ENCODE assay signal across 1 cellular context in genomic region chr19:57362997-57363705, GRCh38.
TF ChIP-seq lines count a peak whose summit lies in the region.

Gene TRAPPC2B (plus strand): TSS chr19:57363551. CDS start chr19:57364834, 1,283 bp downstream.
Gene ZNF547 (plus strand): TSS chr19:57363551. CDS start chr19:57368556, 5,005 bp downstream.

TF ChIP-seq in H1, 55 proteins besides CTCF, POLR2A, EP300 and RAD21 (continued from another document):
- TF ChIP-seq KDM5A (IDR thresholded peaks at IDR 0.05; ENCODE audit: low read length): no peak
- no peak for TF ChIP-seq RNF2 (IDR thresholded peaks at IDR 0.05; ENCODE audit: borderline replicate concordance, low read depth, low read length, missing control alignments, poor library complexity, severe bottlenecking)
- TF ChIP-seq TAF1 (IDR thresholded peaks at IDR 0.05; ENCODE audit: low read depth, low read length): peak; percentile 94
- TF ChIP-seq YY1 (IDR thresholded peaks at IDR 0.05; ENCODE audit: low read depth, low read length): peak; percentile 83; the same call in 1 of the 2 replicates
- TF ChIP-seq BRCA1 (IDR thresholded peaks at IDR 0.05; ENCODE audit: low read depth, low read length): peak; percentile 58; the same call in 1 of the 2 replicates
- TF ChIP-seq SAP30 (IDR thresholded peaks at IDR 0.05; ENCODE audit: insufficient read depth, insufficient replicate concordance, low read length): peak; percentile 74
- TF ChIP-seq POU5F1 (IDR thresholded peaks at IDR 0.05; ENCODE audit: low read depth, low read length): no peak
- TF ChIP-seq CBX5 (IDR thresholded peaks at IDR 0.05; ENCODE audit: low read depth, low read length): no peak
- TF ChIP-seq MAFK (IDR thresholded peaks at IDR 0.05; ENCODE audit: low read depth, low read length): no peak
- TF ChIP-seq SIRT6 (IDR thresholded peaks at IDR 0.05; ENCODE audit: low read length): no peak
- TF ChIP-seq RBBP5 (IDR thresholded peaks at IDR 0.05; ENCODE audit: borderline replicate concordance, low read depth, low read length): 0 out of 2 replicates have a peak, but pooled peaks have one; percentile 29
- peak; percentile 90 for TF ChIP-seq POLR2AphosphoS5 (IDR thresholded peaks at IDR 0.05; ENCODE audit: low read depth, low read length)
- TF ChIP-seq HDAC6 (IDR thresholded peaks at IDR 0.05; ENCODE audit: low read depth, low read length): no peak
- peak; percentile 92 for TF ChIP-seq GABPA (IDR thresholded peaks at IDR 0.05; ENCODE audit: borderline replicate concordance, insufficient read depth, low read length)
- peak; percentile 91 for TF ChIP-seq TBP (IDR thresholded peaks at IDR 0.05; ENCODE audit: low read depth, low read length)
- peak; percentile 88 to 98 for TF ChIP-seq SIN3A (conservative IDR thresholded peaks at IDR 0.05 in 1 of 2, IDR thresholded peaks at IDR 0.05 in 1 of 2; ENCODE audit: low read depth in 1 of 2, low read length in 2 of 2)
- TF ChIP-seq MAX (IDR thresholded peaks at IDR 0.05): peak; percentile 73
- no peak for TF ChIP-seq SP4 (IDR thresholded peaks at IDR 0.05; ENCODE audit: low read length)
- no peak for TF ChIP-seq TCF12 (IDR thresholded peaks at IDR 0.05; ENCODE audit: low read depth, low read length)
- 0 out of 2 replicates have a peak, but pooled peaks have one; percentile 15 for TF ChIP-seq ATF3 (IDR thresholded peaks at IDR 0.05; ENCODE audit: insufficient read depth, low read depth, low read length)
- no peak for TF ChIP-seq ZNF274 (IDR thresholded peaks at IDR 0.05; ENCODE audit: borderline replicate concordance, extremely low read depth, low read length)
- no peak for TF ChIP-seq USF2 (IDR thresholded peaks at IDR 0.05; ENCODE audit: low read length)
- TF ChIP-seq CREB1 (IDR thresholded peaks at IDR 0.05): peak; percentile 99
- TF ChIP-seq CTBP2 (IDR thresholded peaks at IDR 0.05; ENCODE audit: borderline replicate concordance, insufficient read depth, insufficient read length, low read length): peak; percentile 75
- no peak for TF ChIP-seq RFX5 (IDR thresholded peaks at IDR 0.05; ENCODE audit: borderline replicate concordance, low read depth, low read length)
- TF ChIP-seq BACH1 (IDR thresholded peaks at IDR 0.05; ENCODE audit: low read length): no peak
- peak; percentile 47 for TF ChIP-seq SIX5 (IDR thresholded peaks at IDR 0.05; ENCODE audit: low read depth, low read length)
- peak; percentile 59 for TF ChIP-seq PHF8 (conservative IDR thresholded peaks at IDR 0.05; ENCODE audit: low read depth, low read length)
- TF ChIP-seq CEBPB (IDR thresholded peaks at IDR 0.05; ENCODE audit: low read depth, low read length): peak; percentile 70
- no peak for TF ChIP-seq E2F6 (IDR thresholded peaks at IDR 0.05)
- TF ChIP-seq ASH2L (IDR thresholded peaks at IDR 0.05; ENCODE audit: low read length): peak; percentile 33
- TF ChIP-seq CHD7 (IDR thresholded peaks at IDR 0.05; ENCODE audit: insufficient replicate concordance, low read length): no peak
- peak; percentile 70; the same call in 1 of the 2 replicates for TF ChIP-seq JUN (IDR thresholded peaks at IDR 0.05; ENCODE audit: low read depth, low read length)
- TF ChIP-seq KDM4A (IDR thresholded peaks at IDR 0.05; ENCODE audit: low read depth, low read length, severe bottlenecking): peak; percentile 59
- TF ChIP-seq CBX8 (IDR thresholded peaks at IDR 0.05; ENCODE audit: borderline replicate concordance, low read depth, low read length): no peak
- TF ChIP-seq SP1 (IDR thresholded peaks at IDR 0.05; ENCODE audit: low read depth, low read length): peak; percentile 85
- TF ChIP-seq HDAC2 (IDR thresholded peaks at IDR 0.05; ENCODE audit: borderline replicate concordance in 1 of 2, low read depth in 2 of 2, low read length in 2 of 2): 0 out of 4 replicates have a peak, but pooled peaks of 1 of the 2 experiments have one; percentile 7
- peak; percentile 97 for TF ChIP-seq JUND (IDR thresholded peaks at IDR 0.05; ENCODE audit: low read length)
- TF ChIP-seq NRF1 (IDR thresholded peaks at IDR 0.05; ENCODE audit: low read depth, low read length): peak; percentile 42; the same call in 1 of the 2 replicates
- no peak for TF ChIP-seq CHD1 (IDR thresholded peaks at IDR 0.05; ENCODE audit: low read depth, low read length)
- TF ChIP-seq GTF2F1 (IDR thresholded peaks at IDR 0.05; ENCODE audit: borderline replicate concordance, low read depth, low read length): peak; percentile 75; the same call in 1 of the 2 replicates
- TF ChIP-seq CHD2 (IDR thresholded peaks at IDR 0.05; ENCODE audit: low read length): peak; percentile 81
- peak; percentile 90 for TF ChIP-seq SRF (IDR thresholded peaks at IDR 0.05; ENCODE audit: low read depth, low read length)
TF ChIP-seq in H1: peak in this region for 27.
